In the genomic region with DNA sequence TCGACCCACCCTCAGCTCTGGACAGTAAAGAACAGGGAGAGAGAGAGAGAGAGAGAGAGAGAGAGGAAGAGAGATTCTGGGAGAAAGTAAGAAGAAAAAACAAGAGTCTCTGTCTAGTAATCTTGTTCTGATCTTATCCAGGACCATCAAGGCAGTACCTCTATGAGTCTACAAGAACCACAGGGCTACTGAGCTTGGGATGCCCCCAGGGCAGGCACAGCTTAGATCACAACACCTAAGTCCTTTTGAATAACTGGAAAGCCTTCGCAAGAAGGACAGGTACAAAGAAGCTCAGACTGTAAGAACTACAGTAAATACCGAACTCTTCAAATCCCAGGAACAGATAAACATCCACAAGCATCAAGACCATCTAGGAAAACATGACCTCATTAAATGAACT, we compare ENCODE assay signal across 7 cellular contexts. TPM values are rescaled to one million over a fixed set of nuclear protein-coding genes. Genes with fewer than 3 reads are reported as not detected.
"Had no signal": no experiment of that assay in that cellular context is flagged by ENCODE, and none has a peak within 500 bp of the region (broad histone marks: within the 10 kb centered on the region; RNA-seq: fewer than 3 reads in every experiment).

No MANE protein-coding gene starts in this region.

- H3K4me3 ChIP-seq: K562 had no signal

- H3K4me2 ChIP-seq: KMS-11 had no signal

- H3K9ac ChIP-seq: KMS-11 had no signal

- DNase-seq: IMR-90, KBM-7, KG1 had no signal

- ATAC-seq: HepG2, K562 had no signal

- H3K27ac ChIP-seq: HL-60, KMS-11 had no signal

RNA-seq across cellular contexts. Expression of a gene that starts 51.4 kb away (rescaled TPM):
- polyA plus RNA-seq: HepG2, IMR-90 had no signal
